In the genomic region with DNA sequence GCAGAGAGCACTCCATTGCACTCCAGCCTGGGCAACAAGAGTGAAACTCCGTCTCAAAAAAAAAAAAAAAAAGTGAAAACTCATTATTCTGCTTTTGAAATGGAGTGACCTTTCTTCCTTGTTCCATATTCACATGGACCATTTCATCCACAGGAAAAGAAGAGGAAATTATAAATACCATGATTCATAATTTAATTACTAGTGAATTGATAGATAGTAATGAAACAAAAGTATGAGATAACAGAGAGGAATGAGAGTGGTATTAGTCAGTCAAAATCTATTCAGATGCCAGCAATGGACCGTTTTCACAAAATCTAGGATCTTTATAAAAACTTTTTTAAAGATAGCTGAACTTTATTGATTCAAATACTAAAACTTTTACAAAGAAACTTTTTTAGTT, we compare ENCODE assay signal across 27 cellular contexts.
"Had no signal": no experiment of that assay in that cellular context is flagged by ENCODE, and none has a peak within 500 bp of the region (broad histone marks: within the 10 kb centered on the region; RNA-seq: fewer than 3 reads in every experiment).

No MANE protein-coding gene starts in this region.

- FAIRE-seq: keratinocyte, small intestine had no signal

- DNase-seq: activated CD4-positive, alpha-beta T cell treated with anti-CD3 and anti-CD28 coated beads, Interleukin-2, amount 50 U/mL, for 1 hour; activated CD8-positive, alpha-beta memory T cell treated with anti-CD3 and anti-CD28 coated beads, Interleukin-2, amount 10 ng/mL, durations not matched to agents 7 days and 5 days; activated CD8-positive, alpha-beta T cell treated with anti-CD3 and anti-CD28 coated beads, Interleukin-2, amount 10 ng/mL, durations not matched to agents 7 days and 5 days; activated naive CD8-positive, alpha-beta T cell treated with anti-CD3 and anti-CD28 coated beads, Interleukin-2, amount 50 U/mL, for 24 hours; activated T-cell treated with anti-CD3 and anti-CD28 coated beads, Interleukin-2, amount 50 U/mL, for 48 hours; amygdala; central memory CD4-positive, alpha-beta T cell; effector CD4-positive, alpha-beta T cell; head of caudate nucleus; hippocampal formation; left colon; naive B cell; nephron progenitor cell; ovary; retina; small intestine; stimulated activated CD4-positive, alpha-beta T cell treated with anti-CD3 and anti-CD28 coated beads, Interleukin-4, amount 100 ng/mL, for 24 hours; stimulated activated CD8-positive, alpha-beta memory T cell treated with anti-CD3 and anti-CD28 coated beads, Interleukin-4, amount 100 ng/mL, for 48 hours; stimulated activated naive CD8-positive, alpha-beta T cell treated with anti-CD3 and anti-CD28 coated beads, Interleukin-15, amount 100 ng/mL, for 72 hours; substantia nigra; T-helper 17 cell; uterus had no signal

- H3K36me3 ChIP-seq: ovary, prostate gland, uterus had no signal

- H3K27me3 ChIP-seq: ovary, uterus had no signal

- H3K4me3 ChIP-seq: ovary, prostate gland, uterus had no signal

- H3K4me1 ChIP-seq: prostate gland, uterus had no signal

- ATAC-seq: activated CD8-positive, alpha-beta memory T cell treated with anti-CD3 and anti-CD28 coated beads, Interleukin-2, amount 10 ng/mL, durations not matched to agents 7 days and 5 days; activated CD8-positive, alpha-beta T cell treated with anti-CD3 and anti-CD28 coated beads, Interleukin-2, amount 10 ng/mL, durations not matched to agents 7 days and 5 days; activated naive CD8-positive, alpha-beta T cell treated with anti-CD3 and anti-CD28 coated beads, Interleukin-2, amount 50 U/mL, for 24 hours; left colon; sciatic nerve; stimulated activated memory B cell treated with anti-CD40 and anti-IgM and Interleukin-4, amounts not matched to agents 10 μg/mL and 1 μg/mL and 100 μg/mL, for 72 hours; stimulated activated naive CD8-positive, alpha-beta T cell treated with anti-CD3 and anti-CD28 coated beads, Interleukin-15, amount 100 ng/mL, for 72 hours; T-helper 17 cell; WTC11 had no signal

- H3K27ac ChIP-seq: ovary, prostate gland, uterus had no signal

- H3K9me3 ChIP-seq: ovary, prostate gland, uterus had no signal
